Comparison of ENCODE assay signal across 12 cellular contexts in genomic region chr14:32350020-32350419, GRCh38. TPM values are rescaled to one million over a fixed set of nuclear protein-coding genes. Genes with fewer than 3 reads are reported as not detected.
DNase-seq lines count a peak whose midpoint lies in the region; ATAC-seq and TF ChIP-seq lines count a peak whose summit lies in the region.
"Had no signal": no experiment of that assay in that cellular context is flagged by ENCODE, and none has a peak within 500 bp of the region (broad histone marks: within the 10 kb centered on the region; RNA-seq: fewer than 3 reads in every experiment).

No MANE protein-coding gene starts in this region.

- H3K4me3 ChIP-seq in GM12865 (ENCODE audit: low read depth, low read length) = no peak overlapping the region
- no peak overlapping the region for H3K4me3 ChIP-seq in uterus
- no peak overlapping the region for H3K4me3 ChIP-seq in mammary epithelial cell (replicated peaks in 1 of 3; ENCODE audit: insufficient read depth in 1 of 3, low read depth in 2 of 3, low read length in 3 of 3)

- H3K4me1 ChIP-seq in uterus (no peaks in the 10 kb centered on the region), mammary epithelial cell (ENCODE audit: insufficient read depth, low read length) (peaks cover 21% of the 10 kb centered on the region)

- WGBS in mammary epithelial cell (ENCODE audit: low coverage, missing lambda C conversion rate) = 100% methylated on average over 1 of the region's 1 CpG

- peak; percentile 49 for DNase-seq in GM12865 (ENCODE audit: low read depth)
- DNase-seq in CD14-positive monocyte (ENCODE audit: low spot score) = no peak
- DNase-seq in omental fat pad (ENCODE audit: low spot score) = no peak
- DNase-seq in uterus = no peak
- no peak for DNase-seq in mammary epithelial cell
- DNase-seq: activated CD4-positive, alpha-beta T cell treated with anti-CD3 and anti-CD28 coated beads, Interleukin-2, amount 10 ng/mL, durations not matched to agents 24 days and 14 days; activated naive CD8-positive, alpha-beta T cell treated with anti-CD3 and anti-CD28 coated beads, Interleukin-2, amount 50 U/mL, for 24 hours; SHP77 treated with DMSO at 0.1 percent for 48 hours had no signal

- ATAC-seq in GM19351 (IDR thresholded peaks at IDR 0.05; ENCODE audit: unreplicated experiment) = peak; percentile 100
- ATAC-seq in HG02798 (IDR thresholded peaks at IDR 0.05; ENCODE audit: poor library complexity, unreplicated experiment) = peak; percentile 97
- peak; percentile 99 for ATAC-seq in HG03520 (IDR thresholded peaks at IDR 0.05; ENCODE audit: unreplicated experiment)
- no peak for ATAC-seq in omental fat pad (ENCODE audit: low FRiP score)
- ATAC-seq: activated naive CD8-positive, alpha-beta T cell treated with anti-CD3 and anti-CD28 coated beads, Interleukin-2, amount 50 U/mL, for 24 hours had no signal

- no peak overlapping the region for H3K27ac Mint-ChIP-seq in CD14-positive monocyte
- H3K27ac Mint-ChIP-seq: activated CD4-positive, alpha-beta T cell treated with anti-CD3 and anti-CD28 coated beads, Interleukin-2, amount 10 ng/mL, durations not matched to agents 24 days and 14 days; activated naive CD8-positive, alpha-beta T cell treated with anti-CD3 and anti-CD28 coated beads, Interleukin-2, amount 50 U/mL, for 24 hours; nephron had no signal

- BruUV-seq in mammary epithelial cell (replicated peaks; lab: Mats Ljungman, UMichigan) = no TSS peak

- H3K9ac ChIP-seq in mammary epithelial cell (ENCODE audit: insufficient read depth, low read length) = no peak overlapping the region

- no peak for TF ChIP-seq CTCF in GM12865 (IDR thresholded peaks at IDR 0.05; ENCODE audit: insufficient read depth, low read depth, low read length, missing control alignments)
- no peak for TF ChIP-seq CTCF in CD14-positive monocyte (IDR thresholded peaks at IDR 0.05)
- TF ChIP-seq CTCF in omental fat pad (IDR thresholded peaks at IDR 0.05) = no peak
- TF ChIP-seq CTCF in uterus (IDR thresholded peaks at IDR 0.05) = no peak
- TF ChIP-seq CTCF in mammary epithelial cell (conservative IDR thresholded peaks at IDR 0.05 in 1 of 2, IDR thresholded peaks at IDR 0.05 in 1 of 2; ENCODE audit: extremely low read depth in 1 of 2, insufficient read depth in 1 of 2, low read depth in 1 of 2, low read length in 2 of 2) = no peak

- no peaks in the 10 kb centered on the region for H4K20me1 ChIP-seq in mammary epithelial cell (ENCODE audit: insufficient read depth, low read length)

- no peaks in the 10 kb centered on the region for H3K36me3 ChIP-seq in uterus
- H3K36me3 ChIP-seq in mammary epithelial cell (ENCODE audit: insufficient read depth, low read length) = no peaks in the 10 kb centered on the region

- H3K27me3 Mint-ChIP-seq in CD14-positive monocyte (ENCODE audit: low read depth in 3 of 3) = peaks cover 0 to 5% (median 5%) of the 10 kb centered on the region in 3 donors
- H3K27me3 Mint-ChIP-seq: activated CD4-positive, alpha-beta T cell treated with anti-CD3 and anti-CD28 coated beads, Interleukin-2, amount 10 ng/mL, durations not matched to agents 24 days and 14 days had no signal

- no peak overlapping the region for H3K4me3 Mint-ChIP-seq in CD14-positive monocyte
- H3K4me3 Mint-ChIP-seq: activated CD4-positive, alpha-beta T cell treated with anti-CD3 and anti-CD28 coated beads, Interleukin-2, amount 10 ng/mL, durations not matched to agents 24 days and 14 days; activated naive CD8-positive, alpha-beta T cell treated with anti-CD3 and anti-CD28 coated beads, Interleukin-2, amount 50 U/mL, for 24 hours; nephron had no signal

- no peak overlapping the region for H2AFZ ChIP-seq in mammary epithelial cell (ENCODE audit: low read depth, low read length)

- no peaks in the 10 kb centered on the region for H3K36me3 Mint-ChIP-seq in CD14-positive monocyte

- no peaks in the 10 kb centered on the region for H3K79me2 ChIP-seq in mammary epithelial cell (ENCODE audit: insufficient read depth, low read length)

- CTCF ChIA-PET in mammary epithelial cell (lab: Charles Lee; ENCODE audit: low non-redundant PET) = no interaction called here

- intact Hi-C loops in CD14-positive monocyte (cut with micrococcal nuclease) = no loop called here
- intact Hi-C loops in uterus (cut with DNase I; ENCODE audit: low total_unique reads) = no loop called here
- intact Hi-C loops in mammary epithelial cell (cut with micrococcal nuclease) = no loop called here

- no peak overlapping the region for H3K4me2 ChIP-seq in mammary epithelial cell (ENCODE audit: insufficient read depth, low read depth, low read length)

- H3K9me3 ChIP-seq in uterus (no peaks in the 10 kb centered on the region), mammary epithelial cell (replicated peaks; ENCODE audit: insufficient read depth, low read length) (no peaks in the 10 kb centered on the region)

- H3K9me3 Mint-ChIP-seq in CD14-positive monocyte = peaks cover 0 to 9% (median 2%) of the 10 kb centered on the region in 7 donors
- H3K9me3 Mint-ChIP-seq: activated naive CD8-positive, alpha-beta T cell treated with anti-CD3 and anti-CD28 coated beads, Interleukin-2, amount 50 U/mL, for 24 hours had no signal

- no peak overlapping the region for H3K27ac ChIP-seq in uterus
- no peak overlapping the region for H3K27ac ChIP-seq in mammary epithelial cell (ENCODE audit: insufficient read depth, low read depth, low read length)

- no peaks in the 10 kb centered on the region for H3K27me3 ChIP-seq in uterus
- H3K27me3 ChIP-seq in mammary epithelial cell (ENCODE audit: insufficient read depth, low read length) = no peaks in the 10 kb centered on the region

- dilution Hi-C loops in mammary epithelial cell (cut with HindIII; ENCODE audit: low sequenced_read_pairs) = no loop called here

- TF ChIP-seq POLR2A in uterus (IDR thresholded peaks at IDR 0.05) = no peak

- in situ Hi-C loops in mammary epithelial cell (cut with MboI; ENCODE audit: low sequenced_read_pairs in 2 of 2) = loop anchor here in 1 of 2 donors (25.0 kb wide), 1 partner anchor 413 kb away; no protein-coding TSS in a partner anchor

- H3K4me1 Mint-ChIP-seq in CD14-positive monocyte = no peaks in the 10 kb centered on the region
- H3K4me1 Mint-ChIP-seq: activated naive CD8-positive, alpha-beta T cell treated with anti-CD3 and anti-CD28 coated beads, Interleukin-2, amount 50 U/mL, for 24 hours had no signal

RNA-seq across cellular contexts. Expression of gene AKAP6, which starts 20.9 kb away (rescaled TPM):
- not detected for polyA plus RNA-seq in CD14-positive monocyte
- 1 to 10 TPM; 3.3 to 8.7 (median 5.2) TPM for total RNA-seq in omental fat pad
- total RNA-seq in uterus = 10 to 100 TPM in 3 of 4 donors, 1 to 10 TPM in 1; 4.1 to 34.4 (median 15.3) TPM
- total RNA-seq in mammary epithelial cell = 1 to 10 TPM; 4.8 to 9.2 TPM
- 0.48 TPM for polyA plus RNA-seq in mammary epithelial cell
- 1.7 TPM for polyA minus RNA-seq in mammary epithelial cell
